24 cellular contexts compared by ENCODE assay signal in genomic region chr2:95049088-95049955, GRCh38. TPM values are rescaled to one million over a fixed set of nuclear protein-coding genes. Genes with fewer than 3 reads are reported as not detected.
DNase-seq lines count a peak whose midpoint lies in the region; ATAC-seq, FAIRE-seq and TF ChIP-seq lines count a peak whose summit lies in the region.
"Had no signal": no experiment of that assay in that cellular context is flagged by ENCODE, and none has a peak within 500 bp of the region (broad histone marks: within the 10 kb centered on the region; RNA-seq: fewer than 3 reads in every experiment).

No MANE protein-coding gene starts in this region.

- DNase-seq in CD4-positive, alpha-beta T cell: no peak
- no peak for DNase-seq in GM12892 (ENCODE audit: insufficient read length)
- DNase-seq in activated naive CD8-positive, alpha-beta T cell treated with anti-CD3 and anti-CD28 coated beads for 36 hours: no peak
- DNase-seq in progenitor cell of endocrine pancreas (ENCODE audit: low spot score, unreplicated experiment): no peak
- no peak for DNase-seq in H4 (ENCODE audit: low spot score)
- DNase-seq: activated CD4-positive, CD25-positive, alpha-beta regulatory T cell treated with anti-CD3 and anti-CD28 coated beads, Interleukin-2, amount 50 U/mL, for 72 hours; erythroblast; left ventricle myocardium superior; NCI-H1092; NCI-H2107; NCI-H524 treated with DMSO at 0.1 percent for 48 hours; OCI-M1; right lobe of liver; stimulated activated CD4-positive, alpha-beta T cell treated with anti-CD3 and anti-CD28 coated beads, Interleukin-1b, Interleukin-23, amount 100 ng/mL, for 48 hours; T-helper 9 cell had no signal

- POLR2A ChIA-PET in CD4-positive, alpha-beta T cell (lab: Charles Lee): interaction anchor here (0.6 to 17.1 kb wide), 5 partner anchors 8 to 60 kb away, joined by 3 to 295 read pairs (median 3); no protein-coding TSS in a partner anchor

- intact Hi-C loops in CD4-positive, alpha-beta T cell (cut with DNase I, micrococcal nuclease): no loop called here

- H3K9me3 ChIP-seq in CD4-positive, alpha-beta T cell (ENCODE audit: control insufficient read depth, low read length): no peaks in the 10 kb centered on the region
- H3K9me3 ChIP-seq: right lobe of liver had no signal

- no peak for ATAC-seq in CD4-positive, alpha-beta T cell (ENCODE audit: poor library complexity)
- ATAC-seq in GM21737 (IDR thresholded peaks at IDR 0.05; ENCODE audit: unreplicated experiment) (no peak), HG02885 (IDR thresholded peaks at IDR 0.05; ENCODE audit: poor library complexity, unreplicated experiment) (no peak)
- ATAC-seq: HCT116, left ventricle myocardium superior, right lobe of liver had no signal

- no peaks in the 10 kb centered on the region for H3K27me3 ChIP-seq in CD4-positive, alpha-beta T cell (ENCODE audit: control insufficient read depth, insufficient read depth, low read length)
- H3K27me3 ChIP-seq: right lobe of liver had no signal

- no peak overlapping the region for H3K4me3 Mint-ChIP-seq in CD4-positive, alpha-beta T cell
- H3K4me3 Mint-ChIP-seq in activated naive CD8-positive, alpha-beta T cell treated with anti-CD3 and anti-CD28 coated beads for 36 hours: no peak overlapping the region
- H3K4me3 Mint-ChIP-seq in progenitor cell of endocrine pancreas (ENCODE audit: low read depth): no peak overlapping the region
- H3K4me3 Mint-ChIP-seq: B cell had no signal

- peak overlapping the region; percentile 83 for H3K27ac Mint-ChIP-seq in CD4-positive, alpha-beta T cell
- peak overlapping the region; percentile 76 for H3K27ac Mint-ChIP-seq in activated naive CD8-positive, alpha-beta T cell treated with anti-CD3 and anti-CD28 coated beads for 36 hours
- peak overlapping the region; percentile 76 for H3K27ac Mint-ChIP-seq in progenitor cell of endocrine pancreas
- H3K27ac Mint-ChIP-seq: B cell had no signal

- no peak for TF ChIP-seq POLR2A in GM12892 (IDR thresholded peaks at IDR 0.05; ENCODE audit: low read depth, low read length)

- CTCF ChIA-PET in CD4-positive, alpha-beta T cell (lab: Charles Lee): interaction anchor here (1.2 to 1.3 kb wide), 2 partner anchors 27 kb away, joined by 3 to 4 read pairs; no protein-coding TSS in a partner anchor

- H3K36me3 Mint-ChIP-seq in CD4-positive, alpha-beta T cell (ENCODE audit: low read depth): peaks cover 78% of the 10 kb centered on the region
- H3K36me3 Mint-ChIP-seq in activated naive CD8-positive, alpha-beta T cell treated with anti-CD3 and anti-CD28 coated beads for 36 hours: peaks cover 37% of the 10 kb centered on the region
- no peaks in the 10 kb centered on the region for H3K36me3 Mint-ChIP-seq in progenitor cell of endocrine pancreas (ENCODE audit: insufficient read depth)

- TF ChIP-seq CTCF in CD4-positive, alpha-beta T cell (IDR thresholded peaks at IDR 0.05): no peak
- no peak for TF ChIP-seq CTCF in progenitor cell of endocrine pancreas (IDR thresholded peaks at IDR 0.05; ENCODE audit: unreplicated experiment)

- FAIRE-seq in GM12892 (lab: Jason Lieb, UNC): peak; percentile 64
- FAIRE-seq: bronchial epithelial cell had no signal

- no peak overlapping the region for H3K27ac ChIP-seq in CD4-positive, alpha-beta T cell (ENCODE audit: low read depth, low read length)
- H3K27ac ChIP-seq: KMS-11, right lobe of liver had no signal

- no peaks in the 10 kb centered on the region for H3K9me3 Mint-ChIP-seq in CD4-positive, alpha-beta T cell
- no peaks in the 10 kb centered on the region for H3K9me3 Mint-ChIP-seq in activated naive CD8-positive, alpha-beta T cell treated with anti-CD3 and anti-CD28 coated beads for 36 hours
- no peaks in the 10 kb centered on the region for H3K9me3 Mint-ChIP-seq in progenitor cell of endocrine pancreas (ENCODE audit: low read depth)

- H3K4me1 Mint-ChIP-seq in CD4-positive, alpha-beta T cell (ENCODE audit: low read depth): peaks cover 72% of the 10 kb centered on the region
- peaks cover 70% of the 10 kb centered on the region for H3K4me1 Mint-ChIP-seq in activated naive CD8-positive, alpha-beta T cell treated with anti-CD3 and anti-CD28 coated beads for 36 hours
- peaks cover 2% of the 10 kb centered on the region for H3K4me1 Mint-ChIP-seq in progenitor cell of endocrine pancreas (ENCODE audit: low read depth)
- H3K4me1 Mint-ChIP-seq: B cell had no signal

- no peaks in the 10 kb centered on the region for H3K27me3 Mint-ChIP-seq in CD4-positive, alpha-beta T cell
- H3K27me3 Mint-ChIP-seq in activated naive CD8-positive, alpha-beta T cell treated with anti-CD3 and anti-CD28 coated beads for 36 hours: no peaks in the 10 kb centered on the region
- peaks cover 31% of the 10 kb centered on the region for H3K27me3 Mint-ChIP-seq in progenitor cell of endocrine pancreas

RNA-seq across cellular contexts. Expression of gene MAL, which starts 23.8 kb away (rescaled TPM):
- 100 to 1,000 TPM; 101 to 102 TPM for total RNA-seq in CD4-positive, alpha-beta T cell
- 9.1 TPM for polyA plus RNA-seq in GM12892 (2012; ENCODE audit: missing spikeins)
- 10 to 100 TPM; 50.8 to 52.9 TPM for total RNA-seq in activated naive CD8-positive, alpha-beta T cell treated with anti-CD3 and anti-CD28 coated beads for 36 hours
- total RNA-seq in progenitor cell of endocrine pancreas: not detected in 2 replicates
- total RNA-seq in H4 (2014; rRNA removed; shearing (Covaris generic)): not detected in 2 replicates
- total RNA-seq: G401, glomerular endothelial cell, osteoblast had no signal

Comparison
In these comparisons a context has a peak if more than half of its experiments do, and no peak if none do; other contexts are left out.
1. RNA of gene MAL, which starts 23.8 kb away (total RNA-seq): 101 to 102 TPM in CD4-positive, alpha-beta T cell and 50.8 to 52.9 TPM in activated naive CD8-positive, alpha-beta T cell treated with anti-CD3 and anti-CD28 coated beads for 36 hours; not detected in progenitor cell of endocrine pancreas and not detected in H4; every median in the first group is over 10 times any median in the second.
2. Peak in every context shown above with its lines, with median percentiles within 50 percentile points of each other: H3K27ac Mint-ChIP-seq.